ENCODE assay signal across 17 cellular contexts in the genomic region with DNA sequence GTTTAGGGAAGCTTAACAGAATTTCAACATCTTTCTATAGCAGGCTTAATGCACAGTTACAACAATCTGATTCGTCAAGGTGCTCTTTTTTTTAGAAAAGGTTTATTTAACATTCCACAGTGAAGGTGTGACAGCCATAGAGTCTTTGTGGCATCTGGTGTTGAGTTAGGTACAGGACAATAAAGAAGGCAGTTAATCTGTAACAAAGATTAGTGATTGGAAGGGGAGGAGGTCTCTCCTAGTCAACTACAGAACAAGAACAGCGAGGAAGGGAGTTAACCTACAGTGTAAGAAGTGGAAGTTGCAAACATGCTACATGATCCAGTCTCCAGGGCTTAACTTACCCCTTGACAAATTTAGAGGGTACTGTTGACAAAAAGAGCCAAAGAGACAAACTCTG. TPM values are rescaled to one million over a fixed set of nuclear protein-coding genes. Genes with fewer than 3 reads are reported as not detected.
A peak's percentile ranks its signal among the peaks of the same experiment; 100 is the strongest.
DNase-seq lines count a peak whose midpoint lies in the region; ATAC-seq, FAIRE-seq and TF ChIP-seq lines count a peak whose summit lies in the region.
"Had no signal": no experiment of that assay in that cellular context is flagged by ENCODE, and none has a peak within 500 bp of the region (broad histone marks: within the 10 kb centered on the region; RNA-seq: fewer than 3 reads in every experiment).

No MANE protein-coding gene starts in this region.

- no TSS peak for BruUV-seq in HepG2 (replicated peaks; lab: Mats Ljungman, UMichigan)

- H3K9ac ChIP-seq in HepG2 (ENCODE audit: insufficient read depth, low read depth, low read length) (no peak overlapping the region), kidney (ENCODE audit: low read length in 2 of 2) (no peak overlapping the region)
- H3K9ac ChIP-seq: BLaER1 had no signal

- H3K4me3 ChIP-seq in HepG2 (replicated peaks in 1 of 3; ENCODE audit: insufficient read depth in 1 of 3, low read depth in 2 of 3, low read length in 3 of 3) (no peak overlapping the region; a peak in 1 of 6 replicates), right lobe of liver (no peak overlapping the region), kidney (ENCODE audit: low read length in 2 of 2) (no peak overlapping the region), neutrophil (ENCODE audit: low read depth in 1 of 2, low read length in 1 of 2) (no peak overlapping the region)
- H3K4me3 ChIP-seq: BLaER1, MG63, SJCRH30 had no signal

- H3K27ac ChIP-seq in HepG2 (ENCODE audit: extremely low read length, insufficient read depth, low read length) (no peak overlapping the region), right lobe of liver (no peak overlapping the region), kidney (ENCODE audit: low read depth in 2 of 2, low read length in 2 of 2) (peak overlapping the region; percentile 20 to 65), neutrophil (peak overlapping the region; percentile 78)
- H3K27ac ChIP-seq: BLaER1, SJCRH30 had no signal

- TF ChIP-seq POLR2A in HepG2 (IDR thresholded peaks at IDR 0.05; ENCODE audit: insufficient read depth in 1 of 2, low read depth in 2 of 2, low read length in 2 of 2) (no peak), right lobe of liver (IDR thresholded peaks at IDR 0.05) (no peak)

- TF ChIP-seq RAD21 in HepG2 (CRISPR knock-in tag; IDR thresholded peaks at IDR 0.05): no peak

- H3K27me3 ChIP-seq in HepG2 (ENCODE audit: control insufficient read depth in 1 of 2, insufficient read depth in 2 of 2, low read length in 2 of 2): no peaks in the 10 kb centered on the region; a peak in 3 of 5 replicates
- H3K27me3 ChIP-seq in right lobe of liver: no peaks in the 10 kb centered on the region
- no peaks in the 10 kb centered on the region for H3K27me3 ChIP-seq in neutrophil
- H3K27me3 ChIP-seq: BLaER1, MG63, SJCRH30 had no signal

- no peaks in the 10 kb centered on the region for H3K36me3 ChIP-seq in HepG2 (replicated peaks in 1 of 2; ENCODE audit: control insufficient read depth in 1 of 2, insufficient read depth in 2 of 2, low read length in 2 of 2)
- no peaks in the 10 kb centered on the region for H3K36me3 ChIP-seq in right lobe of liver
- H3K36me3 ChIP-seq in kidney (ENCODE audit: control insufficient read depth in 1 of 2, insufficient read depth in 2 of 2, low read length in 2 of 2): no peaks in the 10 kb centered on the region
- H3K36me3 ChIP-seq in neutrophil: no peaks in the 10 kb centered on the region
- H3K36me3 ChIP-seq: BLaER1, MG63, SJCRH30 had no signal

- CTCF ChIA-PET in HepG2 (lab: Yijun Ruan, JAX; ENCODE audit: low intra/inter-chr PET ratio, low total read pairs): no interaction called here

- POLR2A ChIA-PET in HepG2 (lab: Yijun Ruan, JAX): interaction anchor here (1.3 kb wide), 1 partner anchor 20 kb away, joined by 6 read pairs; no protein-coding TSS in a partner anchor

- H3K4me2 ChIP-seq in HepG2 (ENCODE audit: low read depth, low read length): peak overlapping the region; percentile 6
- H3K4me2 ChIP-seq: BLaER1 had no signal

- TF ChIP-seq CTCF in HepG2 (CRISPR knock-in tag; IDR thresholded peaks at IDR 0.05) (no peak), right lobe of liver (IDR thresholded peaks at IDR 0.05) (no peak), kidney (IDR thresholded peaks at IDR 0.05; ENCODE audit: borderline replicate concordance, extremely low read depth, insufficient read depth) (no peak), neutrophil (IDR thresholded peaks at IDR 0.05) (no peak)

- no peak overlapping the region for H2AFZ ChIP-seq in HepG2 (ENCODE audit: low read length)

- intact Hi-C loops in HepG2 (cut with micrococcal nuclease; ENCODE audit: unreplicated experiment) (no loop called here), right lobe of liver (cut with DNase I) (no loop called here), kidney (cut with DNase I) (no loop called here)

- H3K4me1 ChIP-seq in HepG2 (ENCODE audit: insufficient read depth, low read length) (peaks cover 53% of the 10 kb centered on the region), right lobe of liver (peaks cover 0 to 9% (median under 1%) of the 10 kb centered on the region in 4 donors), kidney (ENCODE audit: control insufficient read depth in 1 of 2, insufficient read depth in 1 of 2, low read depth in 1 of 2, low read length in 2 of 2) (peaks cover 12 to 15% of the 10 kb centered on the region in 2 donors), neutrophil (ENCODE audit: control insufficient read depth in 1 of 2, insufficient read depth in 1 of 2, low read depth in 1 of 2, low read length in 1 of 2) (peaks cover 72 to 73% of the 10 kb centered on the region in 2 experiments)

- DNase-seq in HepG2 (ENCODE audit: low spot score) (peak; percentile 48), right lobe of liver (no peak), kidney (no peak), NCI-H1694 (lab: John Stamatoyannopoulos, UW) (no peak), NCI-H526 treated with DMSO at 0.1 percent for 48 hours (lab: John Stamatoyannopoulos, UW) (no peak), NCI-H1048 (lab: John Stamatoyannopoulos, UW) (no peak)
- DNase-seq: GF-D8, Karpas-422, MG63, NCI-H187 treated with DMSO at 0.1 percent for 48 hours, PC-3, SJCRH30 had no signal

- ATAC-seq in HepG2 (peak; percentile 23; the same call in 2 of the 3 replicates), right lobe of liver (no peak)
- ATAC-seq: PC-3 had no signal

- TF ChIP-seq EP300 in HepG2 (IDR thresholded peaks at IDR 0.05; ENCODE audit: low read depth in 2 of 2, low read length in 2 of 2) (no peak), HepG2 (CRISPR knock-in tag; IDR thresholded peaks at IDR 0.05; ENCODE audit: borderline replicate concordance) (no peak)

- H3K9me3 ChIP-seq in HepG2 (ENCODE audit: low read length): no peaks in the 10 kb centered on the region
- no peaks in the 10 kb centered on the region for H3K9me3 ChIP-seq in right lobe of liver
- H3K9me3 ChIP-seq in kidney (ENCODE audit: control insufficient read depth in 1 of 2, low read length in 2 of 2): no peaks in the 10 kb centered on the region
- H3K9me3 ChIP-seq in neutrophil: no peaks in the 10 kb centered on the region
- H3K9me3 ChIP-seq: BLaER1, MG63, SJCRH30 had no signal

- 1% methylated on average over 2 of the region's 2 CpGs for WGBS in HepG2 (ENCODE audit: low lambda C conversion rate)
- 32% methylated on average over 2 of the region's 2 CpGs for WGBS in right lobe of liver (ENCODE audit: insufficient coverage, low coverage, low lambda C conversion rate, missing lambda C conversion rate)

- H3K79me2 ChIP-seq in HepG2 (ENCODE audit: insufficient read depth, low read length): peaks cover 16% of the 10 kb centered on the region

- FAIRE-seq in HepG2 (lab: Jason Lieb, UNC) (no peak), kidney (lab: Jason Lieb, UNC) (no peak)
- FAIRE-seq: A204.1, GM12892, GM19239 had no signal

- no peaks in the 10 kb centered on the region for H4K20me1 ChIP-seq in HepG2 (ENCODE audit: insufficient read depth, low read length)

- in situ Hi-C loops in HepG2 (cut with HindIII; ENCODE audit: extremely low pct_ligation_motif_present, low pct_unique_long_range_greater_than_20kb): no loop called here

RNA-seq across cellular contexts. Expression of a gene that starts 3.0 kb away (rescaled TPM):
- total RNA-seq in HepG2 (2016; rRNA removed; fragmentation: Illumina TruSeq; extraction: Trizol) (39.6 and 46.8 TPM in 2 replicates), right lobe of liver (10 to 100 TPM; 10.7 to 27.5 (median 19.0) TPM), kidney (54.4 TPM)
- 7.0 and 8.2 TPM in 2 replicates for total RNA-seq in HepG2 (2016; cell fraction: cytosol; rRNA removed; fragmentation: Illumina TruSeq; extraction: Trizol; ENCODE audit: low read depth)
- total RNA-seq in HepG2 (2016; cell fraction: insoluble cytoplasmic fraction; rRNA removed; fragmentation: Illumina TruSeq; extraction: Trizol): 36.4 and 48.1 TPM in 2 replicates
- 31.2 and 33.2 TPM in 2 replicates for total RNA-seq in HepG2 (2016; cell fraction: membrane; rRNA removed; fragmentation: Illumina TruSeq; extraction: Trizol)
- 34.5 and 37.8 TPM in 2 replicates for total RNA-seq in HepG2 (2016; cell fraction: nucleus; rRNA removed; fragmentation: Illumina TruSeq; extraction: Trizol)
- polyA plus RNA-seq in HepG2 (2011; rRNA removed) (67.6 and 79.2 TPM in 2 replicates), kidney (ENCODE audit: insufficient read depth, low read depth, low replicate concordance) (23.4 TPM)
- polyA plus RNA-seq in HepG2 (2011; cell fraction: cytosol; rRNA removed): 96.7 and 128 TPM in 2 replicates
- 127 and 132 TPM in 2 replicates for polyA plus RNA-seq in HepG2 (2011; cell fraction: nucleus; rRNA removed)
- polyA plus RNA-seq in HepG2 (2012): 56.5 and 63.5 TPM in 2 replicates
- 4.1 and 4.9 TPM in 2 replicates for polyA plus RNA-seq in HepG2 (2016; cell fraction: cytosol; fragmentation: Illumina TruSeq; extraction: Trizol; ENCODE audit: low read depth)
- 35.0 and 37.7 TPM in 2 replicates for polyA plus RNA-seq in HepG2 (2016; cell fraction: insoluble cytoplasmic fraction; fragmentation: Illumina TruSeq; extraction: Trizol; ENCODE audit: low read depth)
- polyA plus RNA-seq in HepG2 (2016; cell fraction: membrane; fragmentation: Illumina TruSeq; extraction: Trizol; ENCODE audit: low read depth): 18.0 and 19.5 TPM in 2 replicates
- polyA plus RNA-seq in HepG2 (2016; cell fraction: nucleus; fragmentation: Illumina TruSeq; extraction: Trizol; ENCODE audit: insufficient read depth, low read depth): 57.2 and 68.7 TPM in 2 replicates
- 49.1 and 145 TPM in 2 replicates for polyA minus RNA-seq in HepG2 (2011; rRNA and poly(A)+ RNA removed; ENCODE audit: low replicate concordance)
- polyA minus RNA-seq in HepG2 (2011; cell fraction: cytosol; rRNA and poly(A)+ RNA removed): 43.3 and 54.9 TPM in 2 replicates
- polyA minus RNA-seq in HepG2 (2011; cell fraction: nucleus; rRNA and poly(A)+ RNA removed): 53.7 and 58.9 TPM in 2 replicates

RNA-seq across cellular contexts. Expression of a gene that starts 13.3 kb away (rescaled TPM):
- total RNA-seq in HepG2 (2016; rRNA removed; fragmentation: Illumina TruSeq; extraction: Trizol): 1.5 and 1.8 TPM in 2 replicates
- total RNA-seq in HepG2 (2016; cell fraction: cytosol; rRNA removed; fragmentation: Illumina TruSeq; extraction: Trizol; ENCODE audit: low read depth): 0.62 and 0.91 TPM in 2 replicates
- 1.5 and 1.7 TPM in 2 replicates for total RNA-seq in HepG2 (2016; cell fraction: insoluble cytoplasmic fraction; rRNA removed; fragmentation: Illumina TruSeq; extraction: Trizol)
- 0.99 and 1.1 TPM in 2 replicates for total RNA-seq in HepG2 (2016; cell fraction: membrane; rRNA removed; fragmentation: Illumina TruSeq; extraction: Trizol)
- total RNA-seq in HepG2 (2016; cell fraction: nucleus; rRNA removed; fragmentation: Illumina TruSeq; extraction: Trizol): 0.75 and 1.6 TPM in 2 replicates
- polyA plus RNA-seq in HepG2 (2011; rRNA removed): 1.8 and 2.4 TPM in 2 replicates
- 1.6 and 2.3 TPM in 2 replicates for polyA plus RNA-seq in HepG2 (2011; cell fraction: cytosol; rRNA removed)
- 6.1 and 6.2 TPM in 2 replicates for polyA plus RNA-seq in HepG2 (2011; cell fraction: nucleus; rRNA removed)
- polyA plus RNA-seq in HepG2 (2012): 1.6 and 2.5 TPM in 2 replicates
- 0.47 and 1.2 TPM in 2 replicates for polyA plus RNA-seq in HepG2 (2016; cell fraction: cytosol; fragmentation: Illumina TruSeq; extraction: Trizol; ENCODE audit: low read depth)
- polyA plus RNA-seq in HepG2 (2016; cell fraction: insoluble cytoplasmic fraction; fragmentation: Illumina TruSeq; extraction: Trizol; ENCODE audit: low read depth): 1.3 and 1.5 TPM in 2 replicates
- 0.90 and 1.2 TPM in 2 replicates for polyA plus RNA-seq in HepG2 (2016; cell fraction: membrane; fragmentation: Illumina TruSeq; extraction: Trizol; ENCODE audit: low read depth)
- 1.4 and 2.0 TPM in 2 replicates for polyA plus RNA-seq in HepG2 (2016; cell fraction: nucleus; fragmentation: Illumina TruSeq; extraction: Trizol; ENCODE audit: insufficient read depth, low read depth)
- polyA minus RNA-seq in HepG2 (2011; rRNA and poly(A)+ RNA removed; ENCODE audit: low replicate concordance): 1.2 and 3.4 TPM in 2 replicates
- polyA minus RNA-seq in HepG2 (2011; cell fraction: cytosol; rRNA and poly(A)+ RNA removed): 0.99 and 1.8 TPM in 2 replicates
- 3.6 and 5.5 TPM in 2 replicates for polyA minus RNA-seq in HepG2 (2011; cell fraction: nucleus; rRNA and poly(A)+ RNA removed)
- 1 to 10 TPM; 2.6 to 7.4 (median 4.7) TPM for total RNA-seq in right lobe of liver
- total RNA-seq in kidney: 19.2 TPM
- 2.6 TPM for polyA plus RNA-seq in kidney (ENCODE audit: insufficient read depth, low read depth, low replicate concordance)

Comparison
In these comparisons a context has a peak if more than half of its experiments do, and no peak if none do; other contexts are left out.
1. H3K27ac ChIP-seq: peak in kidney (2 of 2) and neutrophil (single experiment); none in HepG2 (single experiment) and right lobe of liver (0 of 3).